7 cellular contexts compared by ENCODE assay signal in genomic region chr11:59058120-59058917, GRCh38. TPM values are rescaled to one million over a fixed set of nuclear protein-coding genes. Genes with fewer than 3 reads are reported as not detected.
DNase-seq lines count a peak whose midpoint lies in the region; ATAC-seq and TF ChIP-seq lines count a peak whose summit lies in the region.
"Not testable (repeated sequence)": the region's sequence is repeated elsewhere in the genome, so short reads cannot be mapped to it uniquely, and the experiment has no call there.

No MANE protein-coding gene starts in this region.

- DNase-seq in NCI-H146 treated with DMSO at 0.1 percent for 48 hours (lab: John Stamatoyannopoulos, UW; ENCODE audit: unreplicated experiment) (peak; percentile 47), T-helper 22 cell (ENCODE audit: low read depth) (peak; percentile 40), astrocyte of the cerebellum (ENCODE audit: low read depth) (peak; percentile 82), hypothalamus (lab: John Stamatoyannopoulos, UW) (peak in 44 of 51 donors; percentile 2 to 69 (median 32)), renal cortical epithelial cell (ENCODE audit: low read depth) (peak; percentile 95)

- H3K4me3 ChIP-seq in astrocyte of the cerebellum (ENCODE audit: low read depth, low read length) = peak overlapping the region; percentile 25

- in situ Hi-C loops in astrocyte of the cerebellum (cut with HindIII; ENCODE audit: low sequenced_read_pairs) = not testable (repeated sequence)

- peak; percentile 85 for ATAC-seq in GM18499 (IDR thresholded peaks at IDR 0.05; ENCODE audit: insufficient read depth, unreplicated experiment)
- peak; percentile 93 for ATAC-seq in HG02943 (IDR thresholded peaks at IDR 0.05; ENCODE audit: low read depth, unreplicated experiment)

- TF ChIP-seq CTCF in astrocyte of the cerebellum (IDR thresholded peaks at IDR 0.05; ENCODE audit: low read depth, low read length, missing control alignments) = peak; percentile 85

RNA-seq across cellular contexts. Expression of gene GLYATL1B, which starts 27.8 kb away (rescaled TPM):
- total RNA-seq in renal cortical epithelial cell = not detected in 2 replicates

RNA-seq across cellular contexts. Expression of gene FAM111B, which starts 48.7 kb away (rescaled TPM):
- 0.89 and 9.2 TPM in 2 replicates for total RNA-seq in renal cortical epithelial cell

Comparison
In these comparisons a context has a peak if more than half of its experiments do, and no peak if none do; other contexts are left out.
1. Peak in every context shown above with its lines: DNase-seq, ATAC-seq and H3K4me3 ChIP-seq.
2. DNase-seq: peak in every context shown above with its lines; median percentile 95 in renal cortical epithelial cell; 82 in astrocyte of the cerebellum; 47 in NCI-H146 treated with DMSO at 0.1 percent for 48 hours; 40 in T-helper 22 cell; 32 in hypothalamus.